ENCODE assay signal across 20 cellular contexts in the genomic region with DNA sequence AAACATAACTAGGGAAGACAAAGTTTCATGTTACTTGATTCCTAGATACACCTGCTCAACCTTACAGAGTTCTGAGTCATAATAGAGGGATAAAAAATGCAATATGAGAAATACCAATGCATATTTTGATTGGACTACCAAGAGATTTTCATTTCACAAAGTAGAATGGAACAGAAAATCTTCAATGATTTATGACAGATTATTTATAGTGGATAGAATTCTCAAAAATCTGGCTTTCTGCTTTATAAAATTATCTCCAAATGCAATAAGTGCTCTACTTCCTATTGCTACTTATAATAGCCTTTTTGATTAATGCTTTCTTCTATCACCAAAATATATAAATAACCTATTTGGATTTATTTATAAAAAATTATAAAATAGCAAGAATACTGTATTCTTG. TPM values are rescaled to one million over a fixed set of nuclear protein-coding genes. Genes with fewer than 3 reads are reported as not detected.
DNase-seq lines count a peak whose midpoint lies in the region; ATAC-seq and TF ChIP-seq lines count a peak whose summit lies in the region.
"Had no signal": no experiment of that assay in that cellular context is flagged by ENCODE, and none has a peak within 500 bp of the region (broad histone marks: within the 10 kb centered on the region; RNA-seq: fewer than 3 reads in every experiment).

No MANE protein-coding gene starts in this region.

- peaks cover 75% of the 10 kb centered on the region for H3K4me1 Mint-ChIP-seq in activated naive CD8-positive, alpha-beta T cell (ENCODE audit: low read depth)
- peaks cover 78% of the 10 kb centered on the region for H3K4me1 Mint-ChIP-seq in activated naive CD8-positive, alpha-beta T cell treated with anti-CD3 and anti-CD28 coated beads, Interleukin-2, amount 50 U/mL, for 24 hours
- peaks cover 82 to 97% of the 10 kb centered on the region in 2 donors for H3K4me1 Mint-ChIP-seq in immature natural killer cell

- peak overlapping the region; percentile 83 for H3K27ac Mint-ChIP-seq in activated naive CD8-positive, alpha-beta T cell
- H3K27ac Mint-ChIP-seq in activated naive CD8-positive, alpha-beta T cell treated with anti-CD3 and anti-CD28 coated beads, Interleukin-2, amount 50 U/mL, for 24 hours: no peak overlapping the region
- peak overlapping the region; percentile 82 to 88 (median 87) for H3K27ac Mint-ChIP-seq in immature natural killer cell

- TF ChIP-seq POLR2A in spleen (IDR thresholded peaks at IDR 0.05): no peak

- H3F3A ChIP-seq in Loucy (ENCODE audit: low read depth): peaks cover 10% of the 10 kb centered on the region; the same call in 1 of the 2 replicates

- H2AFZ ChIP-seq in Loucy (ENCODE audit: low read length): no peak overlapping the region

- ATAC-seq in activated naive CD8-positive, alpha-beta T cell treated with anti-CD3 and anti-CD28 coated beads, Interleukin-2, amount 50 U/mL, for 24 hours: no peak
- no peak for ATAC-seq in GM18498 (IDR thresholded peaks at IDR 0.05; ENCODE audit: unreplicated experiment)
- no peak for ATAC-seq in HG02759 (IDR thresholded peaks at IDR 0.05; ENCODE audit: unreplicated experiment)
- ATAC-seq: HCT116 had no signal

- H4K20me1 ChIP-seq in Loucy (ENCODE audit: insufficient read depth, low read length, poor library complexity, severe bottlenecking): no peaks in the 10 kb centered on the region

- H3K36me3 ChIP-seq in Loucy (ENCODE audit: insufficient read depth, low read length) (no peaks in the 10 kb centered on the region), spleen (no peaks in the 10 kb centered on the region)
- H3K36me3 ChIP-seq: BE2C had no signal

- H3K9ac ChIP-seq in Loucy (ENCODE audit: low read depth, low read length, poor library complexity, severe bottlenecking): no peak overlapping the region

- H3K27me3 ChIP-seq in Loucy (ENCODE audit: insufficient read depth, low read length, poor library complexity, severe bottlenecking): no peaks in the 10 kb centered on the region
- no peaks in the 10 kb centered on the region for H3K27me3 ChIP-seq in spleen (replicated peaks in 1 of 7)
- H3K27me3 ChIP-seq: BE2C had no signal

- TF ChIP-seq CTCF in Loucy (conservative IDR thresholded peaks at IDR 0.05; ENCODE audit: low read length) (no peak), spleen (IDR thresholded peaks at IDR 0.05 in 8 of 11, conservative IDR thresholded peaks at IDR 0.05 in 3 of 11) (no peak)

- no peaks in the 10 kb centered on the region for H3K9me3 Mint-ChIP-seq in activated naive CD8-positive, alpha-beta T cell (ENCODE audit: low read depth)
- no peaks in the 10 kb centered on the region for H3K9me3 Mint-ChIP-seq in activated naive CD8-positive, alpha-beta T cell treated with anti-CD3 and anti-CD28 coated beads, Interleukin-2, amount 50 U/mL, for 24 hours
- H3K9me3 Mint-ChIP-seq in immature natural killer cell: no peaks in the 10 kb centered on the region

- no peaks in the 10 kb centered on the region for H3K27me3 Mint-ChIP-seq in activated naive CD8-positive, alpha-beta T cell
- no peaks in the 10 kb centered on the region for H3K27me3 Mint-ChIP-seq in activated naive CD8-positive, alpha-beta T cell treated with anti-CD3 and anti-CD28 coated beads, Interleukin-2, amount 50 U/mL, for 24 hours
- peaks cover 3 to 11% (median 7%) of the 10 kb centered on the region in 3 donors for H3K27me3 Mint-ChIP-seq in immature natural killer cell (ENCODE audit: low read depth in 3 of 3)

- peak overlapping the region; percentile 26 for H3K4me2 ChIP-seq in Loucy (ENCODE audit: low read depth, low read length, poor library complexity, severe bottlenecking)

- H3K4me1 ChIP-seq in Loucy (ENCODE audit: insufficient read depth, low read length, poor library complexity, severe bottlenecking) (peaks cover 61% of the 10 kb centered on the region), spleen (peaks cover 9 to 86% (median 44%) of the 10 kb centered on the region in 6 donors)
- H3K4me1 ChIP-seq: Caco-2 had no signal

- H3K4me3 ChIP-seq in Loucy (ENCODE audit: low read length, poor library complexity, severe bottlenecking): no peak overlapping the region
- H3K4me3 ChIP-seq in spleen: no peak overlapping the region

- no peak for DNase-seq in activated naive CD8-positive, alpha-beta T cell treated with anti-CD3 and anti-CD28 coated beads, Interleukin-2, amount 50 U/mL, for 24 hours
- DNase-seq in immature natural killer cell: no peak
- DNase-seq in spleen: no peak
- DNase-seq: Caco-2, GOT3, NCI-H1092 treated with DMSO at 0.1 percent for 48 hours, NCI-H1436 treated with DMSO at 0.1 percent for 48 hours, NCI-H1930, NCI-H510A treated with DMSO at 0.1 percent for 48 hours, NCI-H748 treated with DMSO at 0.1 percent for 48 hours, SHP77 treated with DMSO at 0.1 percent for 48 hours had no signal

- no peak overlapping the region for H3K4me3 Mint-ChIP-seq in activated naive CD8-positive, alpha-beta T cell
- no peak overlapping the region for H3K4me3 Mint-ChIP-seq in activated naive CD8-positive, alpha-beta T cell treated with anti-CD3 and anti-CD28 coated beads, Interleukin-2, amount 50 U/mL, for 24 hours
- peak overlapping the region in 3 of 5 donors; percentile 12 to 64 (median 60) for H3K4me3 Mint-ChIP-seq in immature natural killer cell

- no peaks in the 10 kb centered on the region for H3K36me3 Mint-ChIP-seq in activated naive CD8-positive, alpha-beta T cell
- H3K36me3 Mint-ChIP-seq in activated naive CD8-positive, alpha-beta T cell treated with anti-CD3 and anti-CD28 coated beads, Interleukin-2, amount 50 U/mL, for 24 hours (ENCODE audit: low read depth): no peaks in the 10 kb centered on the region
- no peaks in the 10 kb centered on the region for H3K36me3 Mint-ChIP-seq in immature natural killer cell

- H3K9me2 ChIP-seq in Loucy (replicated peaks; ENCODE audit: low read depth, low read length): no peaks in the 10 kb centered on the region

- H3K79me2 ChIP-seq in Loucy (ENCODE audit: insufficient read depth, low read length): peaks cover 18% of the 10 kb centered on the region

- intact Hi-C loops in spleen (cut with DNase I; ENCODE audit: low total_unique reads): no loop called here

- H3K27ac ChIP-seq in spleen: peak overlapping the region in 3 of 8 donors; percentile 34 to 79 (median 36)
- H3K27ac ChIP-seq: RWPE1 had no signal

- no peaks in the 10 kb centered on the region for H3K9me3 ChIP-seq in Loucy (ENCODE audit: insufficient read depth, low read depth, low read length)
- H3K9me3 ChIP-seq in spleen: no peaks in the 10 kb centered on the region
- H3K9me3 ChIP-seq: BE2C, Caco-2 had no signal

RNA-seq across cellular contexts. Expression of a gene that starts 18.9 kb away (rescaled TPM):
- polyA plus RNA-seq in immature natural killer cell: not detected
- not detected for total RNA-seq in spleen
- polyA plus RNA-seq in spleen: not detected
- total RNA-seq: Daoy, HT1080 had no signal

Comparison
In these comparisons a context has a peak if more than half of its experiments do, and no peak if none do; other contexts are left out.
1. H3K4me3 Mint-ChIP-seq: peak in immature natural killer cell (3 of 5); none in activated naive CD8-positive, alpha-beta T cell (single experiment) and activated naive CD8-positive, alpha-beta T cell treated with anti-CD3 and anti-CD28 coated beads, Interleukin-2, amount 50 U/mL, for 24 hours (single experiment).